In the genomic region with DNA sequence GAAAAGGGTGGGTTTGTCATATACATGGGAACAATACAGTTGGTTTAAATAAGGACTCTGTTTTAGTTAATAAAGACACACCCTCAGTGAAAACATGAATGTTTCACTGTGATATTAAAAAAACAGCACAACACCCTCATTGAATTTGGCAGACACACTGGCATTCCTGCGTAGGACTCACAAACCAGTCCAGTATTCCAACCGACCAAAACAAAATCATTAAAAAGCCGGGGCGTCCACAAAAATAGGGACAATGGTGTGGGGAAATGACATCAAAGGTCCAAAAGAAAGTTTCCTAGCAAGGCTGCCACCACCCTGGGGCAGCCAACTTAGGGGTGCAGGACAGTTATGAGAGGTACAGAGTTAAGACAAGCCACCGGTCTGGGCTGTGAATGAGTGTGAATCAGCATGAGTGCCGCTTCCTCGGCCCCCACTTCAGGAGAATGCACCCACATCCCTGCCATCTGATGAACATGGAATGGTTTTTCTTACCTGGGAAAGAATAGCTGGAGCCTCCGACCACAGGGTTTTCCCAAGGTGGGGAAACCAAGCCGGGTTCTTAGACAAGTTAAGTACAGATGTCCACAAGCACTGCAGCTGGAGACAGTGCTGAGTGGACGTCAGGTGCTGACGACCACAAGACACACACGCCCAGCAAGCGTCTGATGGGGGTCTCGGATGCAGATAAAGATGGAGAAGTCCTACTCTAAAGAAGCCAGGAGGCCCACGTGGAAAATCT, we compare ENCODE assay signal across 10 cellular contexts.
A peak's percentile ranks its signal among the peaks of the same experiment; 100 is the strongest.
DNase-seq lines count a peak whose midpoint lies in the region; ATAC-seq and TF ChIP-seq lines count a peak whose summit lies in the region.
"Had no signal": no experiment of that assay in that cellular context is flagged by ENCODE, and none has a peak within 500 bp of the region (broad histone marks: within the 10 kb centered on the region; RNA-seq: fewer than 3 reads in every experiment).

No MANE protein-coding gene starts in this region.

- DNase-seq in GM23248 (peak; percentile 71), coronary artery (ENCODE audit: low spot score) (no peak), memory B cell (ENCODE audit: low spot score in 2 of 2) (no peak), stomach (no peak), NCI-H1436 treated with DMSO at 0.1 percent for 48 hours (lab: John Stamatoyannopoulos, UW) (no peak)
- no peak for DNase-seq in stimulated activated CD4-positive, alpha-beta T cell treated with anti-CD3 and anti-CD28 coated beads, Interleukin-1b, Interleukin-23, amount 100 ng/mL, for 48 hours
- DNase-seq in activated CD8-positive, alpha-beta memory T cell treated with anti-CD3 and anti-CD28 coated beads, Interleukin-2, amount 10 ng/mL, durations not matched to agents 7 days and 5 days, result no peak
- DNase-seq: CD8-positive, alpha-beta memory T cell had no signal

- TF ChIP-seq CTCF in coronary artery (IDR thresholded peaks at IDR 0.05) (no peak), stomach (IDR thresholded peaks at IDR 0.05) (no peak)

- H3K4me1 Mint-ChIP-seq in memory B cell, result peaks cover 19% of the 10 kb centered on the region
- no peaks in the 10 kb centered on the region for H3K4me1 Mint-ChIP-seq in activated CD8-positive, alpha-beta memory T cell treated with anti-CD3 and anti-CD28 coated beads, Interleukin-2, amount 10 ng/mL, durations not matched to agents 7 days and 5 days

- peaks cover 27% of the 10 kb centered on the region for H3K4me1 ChIP-seq in GM23248 (ENCODE audit: insufficient read depth)
- H3K4me1 ChIP-seq in stomach, result peaks cover 25 to 35% (median 33%) of the 10 kb centered on the region in 4 donors

- H3F3A ChIP-seq in GM23248 (ENCODE audit: insufficient read depth), result peaks cover 34% of the 10 kb centered on the region

- CTCF ChIA-PET in activated CD8-positive, alpha-beta memory T cell treated with anti-CD3 and anti-CD28 coated beads, Interleukin-2, amount 10 ng/mL, durations not matched to agents 7 days and 5 days (lab: Charles Lee), result no interaction called here

- no peak for TF ChIP-seq POLR2A in stomach (IDR thresholded peaks at IDR 0.05)

- WGBS in GM23248 (ENCODE audit: low coverage in 1 of 2, low lambda C conversion rate in 2 of 2, missing lambda C conversion rate in 2 of 2), 2 experiments, result 32 to 36% methylated on average over 15 of the region's 15 CpGs
- WGBS in stomach, 5 donors, result 38 to 60% (median 57%) methylated on average over 15 of the region's 15 CpGs

- no peaks in the 10 kb centered on the region for H4K20me1 ChIP-seq in GM23248 (ENCODE audit: insufficient read depth)

- H3K79me2 ChIP-seq in GM23248 (ENCODE audit: insufficient read depth), result no peaks in the 10 kb centered on the region

- peak overlapping the region; percentile 48 for H3K4me2 ChIP-seq in GM23248 (ENCODE audit: unreplicated experiment)
- H3K4me2 ChIP-seq: KMS-11 had no signal

- ATAC-seq in memory B cell (ENCODE audit: low read depth), result no peak
- no peak for ATAC-seq in GM19324 (IDR thresholded peaks at IDR 0.05; ENCODE audit: low FRiP score, unreplicated experiment)
- ATAC-seq in activated CD8-positive, alpha-beta memory T cell treated with anti-CD3 and anti-CD28 coated beads, Interleukin-2, amount 10 ng/mL, durations not matched to agents 7 days and 5 days, result no peak

- H3K27ac ChIP-seq in GM23248 (peak overlapping the region; percentile 42), coronary artery (peak overlapping the region; percentile 41 to 83), stomach (peak overlapping the region; percentile 43 to 82 (median 76))
- H3K27ac ChIP-seq: KMS-11 had no signal

- peak overlapping the region; percentile 99 for H3K27ac Mint-ChIP-seq in memory B cell
- H3K27ac Mint-ChIP-seq in activated CD8-positive, alpha-beta memory T cell treated with anti-CD3 and anti-CD28 coated beads, Interleukin-2, amount 10 ng/mL, durations not matched to agents 7 days and 5 days, result no peak overlapping the region

- no peaks in the 10 kb centered on the region for H3K27me3 Mint-ChIP-seq in memory B cell
- no peaks in the 10 kb centered on the region for H3K27me3 Mint-ChIP-seq in activated CD8-positive, alpha-beta memory T cell treated with anti-CD3 and anti-CD28 coated beads, Interleukin-2, amount 10 ng/mL, durations not matched to agents 7 days and 5 days
- H3K27me3 Mint-ChIP-seq: CD8-positive, alpha-beta memory T cell had no signal

- no peak overlapping the region for H2AFZ ChIP-seq in GM23248

- peaks cover 22% of the 10 kb centered on the region for H3K36me3 Mint-ChIP-seq in memory B cell
- H3K36me3 Mint-ChIP-seq in activated CD8-positive, alpha-beta memory T cell treated with anti-CD3 and anti-CD28 coated beads, Interleukin-2, amount 10 ng/mL, durations not matched to agents 7 days and 5 days, result peaks cover 11% of the 10 kb centered on the region

- peak overlapping the region; percentile 39 for H3K9ac ChIP-seq in GM23248
- H3K9ac ChIP-seq: KMS-11 had no signal

- H3K36me3 ChIP-seq in GM23248 (ENCODE audit: low read depth), result 0 out of 2 replicates have a peak, but pooled peaks cover 4% of the 10 kb centered on the region
- H3K36me3 ChIP-seq in stomach, result peaks cover 29 to 62% (median 48%) of the 10 kb centered on the region in 4 donors

- peak overlapping the region; percentile 71 for H3K4me3 Mint-ChIP-seq in memory B cell
- H3K4me3 Mint-ChIP-seq in activated CD8-positive, alpha-beta memory T cell treated with anti-CD3 and anti-CD28 coated beads, Interleukin-2, amount 10 ng/mL, durations not matched to agents 7 days and 5 days, result no peak overlapping the region

- H3K9me3 ChIP-seq in GM23248 (ENCODE audit: low read depth), result no peaks in the 10 kb centered on the region
- H3K9me3 ChIP-seq in stomach, result no peaks in the 10 kb centered on the region

- no peak for TF ChIP-seq EP300 in stomach (IDR thresholded peaks at IDR 0.05)

- H3K27me3 ChIP-seq in GM23248 (replicated peaks; ENCODE audit: insufficient read depth) (no peaks in the 10 kb centered on the region), stomach (no peaks in the 10 kb centered on the region)

- in situ Hi-C loops in GM23248 (cut with MboI), result loop anchor here (25.0 kb wide), 1 partner anchor 761 kb away; the partner anchor contains the start of gene CYP4F3

- no peaks in the 10 kb centered on the region for H3K9me2 ChIP-seq in GM23248 (ENCODE audit: insufficient read depth)

- no peaks in the 10 kb centered on the region for H3K9me3 Mint-ChIP-seq in memory B cell
- H3K9me3 Mint-ChIP-seq in activated CD8-positive, alpha-beta memory T cell treated with anti-CD3 and anti-CD28 coated beads, Interleukin-2, amount 10 ng/mL, durations not matched to agents 7 days and 5 days (ENCODE audit: low read depth), result no peaks in the 10 kb centered on the region
- H3K9me3 Mint-ChIP-seq: CD8-positive, alpha-beta memory T cell had no signal

- intact Hi-C loops in stomach (cut with DNase I; ENCODE audit: low total_unique reads), result no loop called here

- H3K4me3 ChIP-seq in GM23248 (no peak overlapping the region), coronary artery (no peak overlapping the region), stomach (no peak overlapping the region)
